ENCODE assay signal across 9 cellular contexts in genomic region chr11:44316388-44317240, GRCh38. TPM values are rescaled to one million over a fixed set of nuclear protein-coding genes. Genes with fewer than 3 reads are reported as not detected.
DNase-seq lines count a peak whose midpoint lies in the region; ATAC-seq, FAIRE-seq and TF ChIP-seq lines count a peak whose summit lies in the region.
"Had no signal": no experiment of that assay in that cellular context is flagged by ENCODE, and none has a peak within 500 bp of the region (broad histone marks: within the 10 kb centered on the region; RNA-seq: fewer than 3 reads in every experiment).

No MANE protein-coding gene starts in this region.

- H3K36me3 ChIP-seq in WERI-Rb-1 (no peaks in the 10 kb centered on the region), keratinocyte (ENCODE audit: control insufficient read depth in 2 of 2, extremely low read depth in 1 of 2, insufficient read depth in 2 of 2, low read length in 2 of 2) (no peaks in the 10 kb centered on the region), testis (ENCODE audit: low read depth, missing control alignments) (no peaks in the 10 kb centered on the region)

- no peaks in the 10 kb centered on the region for H3K9me3 ChIP-seq in WERI-Rb-1 (ENCODE audit: severe bottlenecking)
- H3K9me3 ChIP-seq in keratinocyte (ENCODE audit: control insufficient read depth, low read depth, low read length) = no peaks in the 10 kb centered on the region
- no peaks in the 10 kb centered on the region for H3K9me3 ChIP-seq in testis

- POLR2A ChIA-PET in activated CD4-positive, alpha-beta T cell treated with anti-CD3 and anti-CD28 coated beads for 36 hours (lab: Charles Lee) = no interaction called here

- no peak for FAIRE-seq in keratinocyte (lab: Jason Lieb, UNC)

- TF ChIP-seq CTCF in WERI-Rb-1 (IDR thresholded peaks at IDR 0.05; ENCODE audit: low read depth, low read length) = no peak
- no peak for TF ChIP-seq CTCF in keratinocyte (optimal IDR thresholded peaks at IDR 0.05 in 1 of 3, IDR thresholded peaks at IDR 0.05 in 1 of 3, conservative IDR thresholded peaks at IDR 0.05 in 1 of 3; ENCODE audit: extremely low read depth in 1 of 3, insufficient read depth in 2 of 3, low read length in 3 of 3)
- TF ChIP-seq CTCF in testis (IDR thresholded peaks at IDR 0.05) = no peak

- 4 to 18% methylated on average over 7 to 64 of the region's 64 CpGs for WGBS in testis, 2 donors

- CTCF ChIA-PET in activated CD4-positive, alpha-beta T cell treated with anti-CD3 and anti-CD28 coated beads for 36 hours (lab: Charles Lee) = interaction anchor here (0.6 to 0.8 kb wide), 2 partner anchors 219 to 724 kb away, joined by 3 read pairs; no protein-coding TSS in a partner anchor

- no peak overlapping the region for H3K9ac ChIP-seq in keratinocyte (ENCODE audit: control insufficient read depth, extremely low read depth, insufficient read depth, low read length)

- no peaks in the 10 kb centered on the region for H3K79me2 ChIP-seq in keratinocyte (ENCODE audit: control insufficient read depth, insufficient read depth, low read length)

- H3K4me1 Mint-ChIP-seq in activated CD4-positive, alpha-beta T cell treated with anti-CD3 and anti-CD28 coated beads for 36 hours = peaks cover 13% of the 10 kb centered on the region
- peaks cover 3% of the 10 kb centered on the region for H3K4me1 Mint-ChIP-seq in activated CD4-positive, alpha-beta T cell treated with anti-CD3 and anti-CD28 coated beads, Interleukin-2, amount 10 ng/mL, durations not matched to agents 24 days and 14 days

- ATAC-seq in activated CD4-positive, alpha-beta T cell treated with anti-CD3 and anti-CD28 coated beads for 36 hours = no peak
- ATAC-seq in HG03025 (IDR thresholded peaks at IDR 0.05; ENCODE audit: low FRiP score, unreplicated experiment) (no peak), GM19324 (IDR thresholded peaks at IDR 0.05; ENCODE audit: low FRiP score, unreplicated experiment) (no peak)
- ATAC-seq: stimulated activated memory B cell treated with anti-CD40 and anti-IgM and Interleukin-4, amounts not matched to agents 10 μg/mL and 1 μg/mL and 100 μg/mL, for 72 hours had no signal

- peak overlapping the region; percentile 71 for H3K4me2 ChIP-seq in keratinocyte (ENCODE audit: control insufficient read depth, extremely low read depth, insufficient read depth, low read depth, low read length)

- no peaks in the 10 kb centered on the region for H3K9me1 ChIP-seq in keratinocyte (ENCODE audit: control insufficient read depth, extremely low read depth, insufficient read depth, low read length)

- intact Hi-C loops in activated CD4-positive, alpha-beta T cell treated with anti-CD3 and anti-CD28 coated beads for 36 hours (cut with DNase I, micrococcal nuclease) = loop anchor here in 1 of 2 experiments (10.0 kb wide), 1 partner anchor 372 kb away; the partner anchor contains the start of gene C11orf96
- intact Hi-C loops in testis (cut with DNase I; ENCODE audit: low total_unique reads) = loop anchor here (10.0 kb wide), 1 partner anchor 58 kb away; no protein-coding TSS in a partner anchor
- intact Hi-C loops in activated CD4-positive, alpha-beta T cell treated with anti-CD3 and anti-CD28 coated beads, Interleukin-2, amount 10 ng/mL, durations not matched to agents 24 days and 14 days (cut with micrococcal nuclease) = no loop called here

- H3K36me3 Mint-ChIP-seq in activated CD4-positive, alpha-beta T cell treated with anti-CD3 and anti-CD28 coated beads for 36 hours (ENCODE audit: low read depth) = no peaks in the 10 kb centered on the region
- H3K36me3 Mint-ChIP-seq in activated CD4-positive, alpha-beta T cell treated with anti-CD3 and anti-CD28 coated beads, Interleukin-2, amount 10 ng/mL, durations not matched to agents 24 days and 14 days (ENCODE audit: low read depth) = no peaks in the 10 kb centered on the region
- H3K36me3 Mint-ChIP-seq: stimulated activated memory B cell treated with anti-CD40 and anti-IgM and Interleukin-4, amounts not matched to agents 10 μg/mL and 1 μg/mL and 100 μg/mL, for 72 hours had no signal

- DNase-seq in activated CD4-positive, alpha-beta T cell treated with anti-CD3 and anti-CD28 coated beads for 36 hours = peak; percentile 23
- DNase-seq in activated CD4-positive, alpha-beta T cell treated with anti-CD3 and anti-CD28 coated beads for 1 hour = no peak
- no peak for DNase-seq in WERI-Rb-1
- no peak for DNase-seq in keratinocyte (ENCODE audit: low read depth, low spot score)
- no peak for DNase-seq in testis
- no peak for DNase-seq in activated CD4-positive, alpha-beta T cell treated with anti-CD3 and anti-CD28 coated beads, Interleukin-2, amount 10 ng/mL, durations not matched to agents 24 days and 14 days

- peaks cover 100% of the 10 kb centered on the region for H3K27me3 ChIP-seq in WERI-Rb-1 (ENCODE audit: insufficient read depth, low read depth, severe bottlenecking)
- H3K27me3 ChIP-seq in keratinocyte (ENCODE audit: control insufficient read depth, extremely low read depth, insufficient read depth, low read length) = peaks cover 97% of the 10 kb centered on the region
- no peaks in the 10 kb centered on the region for H3K27me3 ChIP-seq in testis

- H4K20me1 ChIP-seq in keratinocyte (ENCODE audit: control insufficient read depth, extremely low read depth, insufficient read depth, low read length) = no peaks in the 10 kb centered on the region

- no peak overlapping the region for H3K27ac Mint-ChIP-seq in activated CD4-positive, alpha-beta T cell treated with anti-CD3 and anti-CD28 coated beads for 36 hours
- no peak overlapping the region for H3K27ac Mint-ChIP-seq in activated CD4-positive, alpha-beta T cell treated with anti-CD3 and anti-CD28 coated beads, Interleukin-2, amount 10 ng/mL, durations not matched to agents 24 days and 14 days
- H3K27ac Mint-ChIP-seq: stimulated activated memory B cell treated with anti-CD40 and anti-IgM and Interleukin-4, amounts not matched to agents 10 μg/mL and 1 μg/mL and 100 μg/mL, for 72 hours had no signal

- no peaks in the 10 kb centered on the region for H3K9me3 Mint-ChIP-seq in activated CD4-positive, alpha-beta T cell treated with anti-CD3 and anti-CD28 coated beads for 36 hours (ENCODE audit: low read depth)
- H3K9me3 Mint-ChIP-seq in activated CD4-positive, alpha-beta T cell treated with anti-CD3 and anti-CD28 coated beads, Interleukin-2, amount 10 ng/mL, durations not matched to agents 24 days and 14 days = peaks cover 3% of the 10 kb centered on the region
- H3K9me3 Mint-ChIP-seq: stimulated activated memory B cell treated with anti-CD40 and anti-IgM and Interleukin-4, amounts not matched to agents 10 μg/mL and 1 μg/mL and 100 μg/mL, for 72 hours had no signal

- peak overlapping the region; percentile 7 for H3K4me3 Mint-ChIP-seq in activated CD4-positive, alpha-beta T cell treated with anti-CD3 and anti-CD28 coated beads for 36 hours
- no peak overlapping the region for H3K4me3 Mint-ChIP-seq in activated CD4-positive, alpha-beta T cell treated with anti-CD3 and anti-CD28 coated beads, Interleukin-2, amount 10 ng/mL, durations not matched to agents 24 days and 14 days
- H3K4me3 Mint-ChIP-seq: stimulated activated memory B cell treated with anti-CD40 and anti-IgM and Interleukin-4, amounts not matched to agents 10 μg/mL and 1 μg/mL and 100 μg/mL, for 72 hours had no signal

- peaks cover 15% of the 10 kb centered on the region for H3K4me1 ChIP-seq in keratinocyte (ENCODE audit: control insufficient read depth, extremely low read depth, insufficient read depth, low read length)
- H3K4me1 ChIP-seq in testis = peaks cover 9% of the 10 kb centered on the region

- peak overlapping the region; percentile 43 for H2AFZ ChIP-seq in keratinocyte (ENCODE audit: control insufficient read depth, low read length)

- H3K27ac ChIP-seq in WERI-Rb-1 (no peak overlapping the region), keratinocyte (ENCODE audit: control insufficient read depth, insufficient read depth, low read length) (no peak overlapping the region), testis (no peak overlapping the region)

- dilution Hi-C loops in keratinocyte (cut with MboI; ENCODE audit: extremely low pct_ligation_motif_present, low sequenced_read_pairs) = no loop called here

- H3K27me3 Mint-ChIP-seq in activated CD4-positive, alpha-beta T cell treated with anti-CD3 and anti-CD28 coated beads for 36 hours = peaks cover 88% of the 10 kb centered on the region
- peaks cover 95% of the 10 kb centered on the region for H3K27me3 Mint-ChIP-seq in activated CD4-positive, alpha-beta T cell treated with anti-CD3 and anti-CD28 coated beads, Interleukin-2, amount 10 ng/mL, durations not matched to agents 24 days and 14 days

- peak overlapping the region; percentile 38 for H3K4me3 ChIP-seq in WERI-Rb-1 (ENCODE audit: low read depth, low read length)
- H3K4me3 ChIP-seq in keratinocyte (ENCODE audit: control insufficient read depth in 2 of 3, extremely low read depth in 1 of 3, insufficient read depth in 2 of 3, low read depth in 1 of 3, low read length in 3 of 3) = peak overlapping the region; percentile 14 to 49 (median 40)
- peak overlapping the region; percentile 21 to 29 for H3K4me3 ChIP-seq in testis

- TF ChIP-seq POLR2A in testis (IDR thresholded peaks at IDR 0.05) = no peak

RNA-seq across cellular contexts. Expression of gene ALX4, which starts 6.7 kb away (rescaled TPM):
- total RNA-seq in activated CD4-positive, alpha-beta T cell treated with anti-CD3 and anti-CD28 coated beads for 36 hours = not detected
- polyA plus RNA-seq in keratinocyte = 0.02 TPM in 1 of 3 replicates, not detected in the others
- polyA plus RNA-seq in keratinocyte (2011; ENCODE audit: low read depth) = not detected
- polyA plus RNA-seq in keratinocyte (2011; cell fraction: cytosol; rRNA removed) = 0.01 TPM in 1 of 2 replicates, not detected in the other
- 0.03 TPM in 1 of 2 replicates, not detected in the other for polyA plus RNA-seq in keratinocyte (2011; cell fraction: nucleus; rRNA removed)
- 0.16 TPM in 1 of 2 replicates, not detected in the other for polyA plus RNA-seq in keratinocyte (2012; ENCODE audit: low replicate concordance)
- polyA minus RNA-seq in keratinocyte = not detected in 3 replicates
- polyA minus RNA-seq in keratinocyte (2011; cell fraction: cytosol; rRNA and poly(A)+ RNA removed) = not detected
- 0.11 TPM in 1 of 2 replicates, not detected in the other for polyA minus RNA-seq in keratinocyte (2011; cell fraction: nucleus; rRNA and poly(A)+ RNA removed)
- 1 to 10 TPM in 1 of 2 donors, under 1 TPM in 1; 0.56 to 1.0 TPM for total RNA-seq in testis
- polyA plus RNA-seq in testis (ENCODE audit: insufficient read depth, low read depth, low replicate concordance) = 0.58 TPM
- not detected in 2 replicates for total RNA-seq in activated CD4-positive, alpha-beta T cell treated with anti-CD3 and anti-CD28 coated beads, Interleukin-2, amount 10 ng/mL, durations not matched to agents 24 days and 14 days
